ENCODE assay signal across 9 cellular contexts in the genomic region with DNA sequence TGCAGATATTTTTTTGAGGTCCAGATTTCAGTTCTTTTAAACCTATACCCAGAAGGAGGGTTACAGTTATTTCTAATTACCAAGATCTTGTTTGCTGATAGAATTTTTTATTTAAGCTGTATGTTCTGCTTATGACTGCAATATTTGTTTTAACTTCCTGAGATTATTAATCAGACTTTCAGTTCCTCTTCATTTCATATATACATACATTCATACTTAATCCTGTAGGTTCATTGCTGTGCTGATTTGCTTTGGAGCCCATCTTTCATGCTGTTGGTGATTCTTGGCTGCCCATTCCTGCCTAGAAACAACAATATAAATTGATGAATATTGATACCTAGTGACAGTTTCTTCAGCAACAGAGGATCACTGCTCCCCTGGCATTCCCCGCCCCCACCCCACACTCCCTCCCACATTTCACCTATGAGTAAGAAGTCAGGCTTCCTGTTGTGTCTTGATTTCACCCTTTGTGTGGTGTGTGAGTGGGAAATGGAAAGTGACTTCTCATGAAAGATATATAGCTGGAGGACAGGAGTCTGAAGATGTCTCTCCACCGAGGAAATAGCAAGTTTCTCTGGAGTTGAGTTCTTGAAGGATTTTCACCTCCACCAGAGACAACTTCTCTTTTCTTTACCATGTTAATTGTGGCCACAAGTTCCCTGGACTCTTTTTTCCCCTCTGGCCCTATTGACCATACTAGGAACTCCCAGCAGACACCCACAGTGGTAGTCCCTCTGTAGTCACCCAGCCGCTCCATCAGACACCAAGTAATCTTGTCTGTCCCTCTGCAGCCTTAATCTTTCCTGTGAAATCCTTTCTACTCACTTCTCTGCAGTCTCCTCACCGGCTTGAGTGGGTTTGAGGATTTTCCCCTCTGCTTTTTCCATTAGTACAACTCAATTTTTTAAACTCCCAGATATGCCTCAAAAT.
DNase-seq lines count a peak whose midpoint lies in the region; ATAC-seq, FAIRE-seq and TF ChIP-seq lines count a peak whose summit lies in the region.
"Had no signal": no experiment of that assay in that cellular context is flagged by ENCODE, and none has a peak within 500 bp of the region (broad histone marks: within the 10 kb centered on the region; RNA-seq: fewer than 3 reads in every experiment).

No MANE protein-coding gene starts in this region.

- peak overlapping the region in 2 of 3 donors; percentile 71 to 80 for H3K27ac Mint-ChIP-seq in CD4-positive, CD25-positive, alpha-beta regulatory T cell
- peak overlapping the region; percentile 88 for H3K27ac Mint-ChIP-seq in activated naive CD8-positive, alpha-beta T cell treated with anti-CD3 and anti-CD28 coated beads, Interleukin-2, amount 10 ng/mL, durations not matched to agents 7 days and 5 days

- H3K9me3 Mint-ChIP-seq in CD4-positive, CD25-positive, alpha-beta regulatory T cell = peaks cover 0 to 1% (median 0%) of the 10 kb centered on the region in 7 donors
- H3K9me3 Mint-ChIP-seq in activated naive CD8-positive, alpha-beta T cell treated with anti-CD3 and anti-CD28 coated beads, Interleukin-2, amount 10 ng/mL, durations not matched to agents 7 days and 5 days = peaks cover 6% of the 10 kb centered on the region

- no peaks in the 10 kb centered on the region for H3K27me3 ChIP-seq in CD4-positive, CD25-positive, alpha-beta regulatory T cell (ENCODE audit: control insufficient read depth, insufficient read depth, low read length)
- peaks cover 35% of the 10 kb centered on the region for H3K27me3 ChIP-seq in adrenal gland

- no peaks in the 10 kb centered on the region for H3K36me3 Mint-ChIP-seq in CD4-positive, CD25-positive, alpha-beta regulatory T cell
- H3K36me3 Mint-ChIP-seq in activated naive CD8-positive, alpha-beta T cell treated with anti-CD3 and anti-CD28 coated beads, Interleukin-2, amount 10 ng/mL, durations not matched to agents 7 days and 5 days = peaks cover 33% of the 10 kb centered on the region

- H3K4me1 Mint-ChIP-seq in CD4-positive, CD25-positive, alpha-beta regulatory T cell = peaks cover 0 to 23% (median 17%) of the 10 kb centered on the region in 4 donors
- H3K4me1 Mint-ChIP-seq in activated naive CD8-positive, alpha-beta T cell treated with anti-CD3 and anti-CD28 coated beads, Interleukin-2, amount 10 ng/mL, durations not matched to agents 7 days and 5 days = peaks cover 40% of the 10 kb centered on the region

- H3K27ac ChIP-seq in CD4-positive, CD25-positive, alpha-beta regulatory T cell (ENCODE audit: insufficient read depth, low read length, poor library complexity, severe bottlenecking) = no peak overlapping the region
- no peak overlapping the region for H3K27ac ChIP-seq in adrenal gland

- WGBS in adrenal gland, 4 donors = 59 to 81% (median 77%) methylated on average over 4 of the region's 4 CpGs

- H3K27me3 Mint-ChIP-seq in CD4-positive, CD25-positive, alpha-beta regulatory T cell = peaks cover 4% of the 10 kb centered on the region
- H3K27me3 Mint-ChIP-seq in activated naive CD8-positive, alpha-beta T cell treated with anti-CD3 and anti-CD28 coated beads, Interleukin-2, amount 10 ng/mL, durations not matched to agents 7 days and 5 days = no peaks in the 10 kb centered on the region

- TF ChIP-seq CTCF in adrenal gland (IDR thresholded peaks at IDR 0.05) = no peak

- peaks cover 10% of the 10 kb centered on the region for H3K4me1 ChIP-seq in CD4-positive, CD25-positive, alpha-beta regulatory T cell (ENCODE audit: control insufficient read depth, insufficient read depth, low read length, poor library complexity, severe bottlenecking)
- no peaks in the 10 kb centered on the region for H3K4me1 ChIP-seq in adrenal gland (replicated peaks in 1 of 2)

- no peak for TF ChIP-seq POLR2A in adrenal gland (IDR thresholded peaks at IDR 0.05)

- peak in 1 of 3 donors; percentile 49 for DNase-seq in CD4-positive, CD25-positive, alpha-beta regulatory T cell
- no peak for DNase-seq in activated naive CD8-positive, alpha-beta T cell treated with anti-CD3 and anti-CD28 coated beads, Interleukin-2, amount 10 ng/mL, durations not matched to agents 7 days and 5 days
- DNase-seq in frontal cortex (ENCODE audit: low spot score in 2 of 2) (no peak), adrenal gland (no peak), SKM-1 treated with dmso at 0.1 percent for 144 hours (lab: John Stamatoyannopoulos, UW; ENCODE audit: unreplicated experiment) (no peak), cerebellar cortex (ENCODE audit: low spot score) (no peak)
- DNase-seq: NCI-H1092 had no signal

- FAIRE-seq in frontal cortex (lab: Jason Lieb, UNC) = no peak

- H3K36me3 ChIP-seq in CD4-positive, CD25-positive, alpha-beta regulatory T cell (ENCODE audit: control insufficient read depth, insufficient read depth, low read length) = no peaks in the 10 kb centered on the region
- H3K36me3 ChIP-seq in adrenal gland (replicated peaks in 1 of 2) = no peaks in the 10 kb centered on the region

- H3K4me3 Mint-ChIP-seq in CD4-positive, CD25-positive, alpha-beta regulatory T cell = peak overlapping the region in 3 of 4 donors; percentile 3 to 73 (median 34)
- H3K4me3 Mint-ChIP-seq in activated naive CD8-positive, alpha-beta T cell treated with anti-CD3 and anti-CD28 coated beads, Interleukin-2, amount 10 ng/mL, durations not matched to agents 7 days and 5 days = peak overlapping the region; percentile 57

- intact Hi-C loops in adrenal gland (cut with DNase I) = no loop called here

- H3K9me3 ChIP-seq in CD4-positive, CD25-positive, alpha-beta regulatory T cell (ENCODE audit: control insufficient read depth in 2 of 2, low read length in 2 of 2) = no peaks in the 10 kb centered on the region
- H3K9me3 ChIP-seq in adrenal gland (replicated peaks in 1 of 3) = no peaks in the 10 kb centered on the region

- ATAC-seq in CD4-positive, CD25-positive, alpha-beta regulatory T cell (ENCODE audit: low read depth in 2 of 2) = peak; percentile 81 to 82
- ATAC-seq in GM19467 (IDR thresholded peaks at IDR 0.05; ENCODE audit: unreplicated experiment) (peak; percentile 64), HG03520 (IDR thresholded peaks at IDR 0.05; ENCODE audit: unreplicated experiment) (peak; percentile 71)
- peak; percentile 96 for ATAC-seq in activated naive CD8-positive, alpha-beta T cell treated with anti-CD3 and anti-CD28 coated beads, Interleukin-2, amount 10 ng/mL, durations not matched to agents 7 days and 5 days (ENCODE audit: low read depth)

- POLR2A ChIA-PET in activated naive CD8-positive, alpha-beta T cell treated with anti-CD3 and anti-CD28 coated beads, Interleukin-2, amount 10 ng/mL, durations not matched to agents 7 days and 5 days (lab: Charles Lee) = no interaction called here

- peak overlapping the region; percentile 50 for H3K4me3 ChIP-seq in CD4-positive, CD25-positive, alpha-beta regulatory T cell (ENCODE audit: low read depth, low read length)
- H3K4me3 ChIP-seq in adrenal gland = no peak overlapping the region
